ENCODE assay signal across 14 cellular contexts in genomic region chrX:118164138-118164537, GRCh38. TPM values are rescaled to one million over a fixed set of nuclear protein-coding genes. Genes with fewer than 3 reads are reported as not detected.
"Had no signal": no experiment of that assay in that cellular context is flagged by ENCODE, and none has a peak within 500 bp of the region (broad histone marks: within the 10 kb centered on the region; RNA-seq: fewer than 3 reads in every experiment).

No MANE protein-coding gene starts in this region.

- H3K4me3 ChIP-seq: coronary artery, left lung, mucosa of descending colon, ovary, transverse colon had no signal

- ATAC-seq: activated CD4-positive, alpha-beta T cell treated with anti-CD3 and anti-CD28 coated beads for 36 hours; left lung; mucosa of descending colon; naive thymus-derived CD4-positive, alpha-beta T cell; T-helper 17 cell had no signal

- H3K9me3 ChIP-seq: left lung, mucosa of descending colon, ovary, transverse colon had no signal

- H3K27me3 ChIP-seq: left lung, ovary, transverse colon had no signal

- H3K4me1 ChIP-seq: left lung, transverse colon had no signal

- H3K36me3 ChIP-seq: left lung, ovary, transverse colon had no signal

- H3K27ac ChIP-seq: coronary artery, left lung, ovary, transverse colon had no signal

- DNase-seq: activated CD4-positive, alpha-beta memory T cell treated with anti-CD3 and anti-CD28 coated beads, Interleukin-2, amount 10 ng/mL, durations not matched to agents 7 days and 5 days; activated CD4-positive, alpha-beta T cell treated with anti-CD3 and anti-CD28 coated beads for 36 hours; activated T-cell treated with anti-CD3 and anti-CD28 coated beads, Interleukin-2, amount 50 U/mL, for 24 hours; islet precursor cell; left lung; mucosa of descending colon; naive thymus-derived CD4-positive, alpha-beta T cell; ovary; stimulated activated CD4-positive, alpha-beta T cell treated with anti-CD3 and anti-CD28 coated beads, Interleukin-15, amount 100 ng/mL, for 24 hours; stimulated activated CD4-positive, alpha-beta T cell treated with anti-CD3 and anti-CD28 coated beads, Interleukin-4, amount 100 ng/mL, for 1 hour; stimulated activated naive CD4-positive, alpha-beta T cell; T-helper 17 cell; transverse colon had no signal

RNA-seq across cellular contexts. Expression of gene KLHL13, which starts 47.5 kb away (rescaled TPM):
- total RNA-seq: activated CD4-positive, alpha-beta memory T cell treated with anti-CD3 and anti-CD28 coated beads, Interleukin-2, amount 10 ng/mL, durations not matched to agents 7 days and 5 days had no signal
